Comparison of ENCODE assay signal across 18 cellular contexts in genomic region chr15:82918607-82919230, GRCh38.
"Had no signal": no experiment of that assay in that cellular context is flagged by ENCODE, and none has a peak within 500 bp of the region (broad histone marks: within the 10 kb centered on the region; RNA-seq: fewer than 3 reads in every experiment).

No MANE protein-coding gene starts in this region.

- H3K4me1 Mint-ChIP-seq: activated naive CD8-positive, alpha-beta T cell treated with anti-CD3 and anti-CD28 coated beads, Interleukin-2, amount 10 ng/mL, durations not matched to agents 7 days and 5 days; memory B cell had no signal

- H3K36me3 ChIP-seq: cardiac muscle cell, ovary, right atrium auricular region, SJCRH30, upper lobe of right lung had no signal

- H3K4me1 ChIP-seq: SJCRH30, upper lobe of right lung had no signal

- H3K27ac Mint-ChIP-seq: activated CD4-positive, alpha-beta memory T cell treated with anti-CD3 and anti-CD28 coated beads for 36 hours; activated naive CD8-positive, alpha-beta T cell treated with anti-CD3 and anti-CD28 coated beads, Interleukin-2, amount 10 ng/mL, durations not matched to agents 7 days and 5 days; memory B cell had no signal

- H3K9me3 ChIP-seq: ovary, right atrium auricular region, SJCRH30, upper lobe of right lung had no signal

- DNase-seq: activated CD4-positive, alpha-beta memory T cell treated with anti-CD3 and anti-CD28 coated beads for 36 hours; activated CD4-positive, alpha-beta T cell treated with anti-CD3 and anti-CD28 coated beads for 1 hour; activated gamma-delta T cell treated with Interleukin-2 at 50 U/mL for 16 hours; activated naive CD8-positive, alpha-beta T cell treated with anti-CD3 and anti-CD28 coated beads, Interleukin-2, amount 10 ng/mL, durations not matched to agents 7 days and 5 days; activated T-cell treated with anti-CD3 and anti-CD28 coated beads, Interleukin-2, amount 50 U/mL, for 4 hours; aorta; effector CD4-positive, alpha-beta T cell; head of caudate nucleus; SJCRH30; stimulated activated CD4-positive, alpha-beta T cell treated with anti-CD3 and anti-CD28 coated beads, Interleukin-2, amount 100 ng/mL, for 24 hours; stimulated activated naive CD4-positive, alpha-beta T cell; T-helper 9 cell had no signal

- ATAC-seq: activated T-cell treated with anti-CD3 and anti-CD28 coated beads, Interleukin-2, amount 50 U/mL, for 4 hours had no signal

- H3K4me3 ChIP-seq: cardiac muscle cell, coronary artery, ovary, right atrium auricular region, SJCRH30, upper lobe of right lung had no signal

- H3K36me3 Mint-ChIP-seq: activated CD4-positive, alpha-beta memory T cell treated with anti-CD3 and anti-CD28 coated beads for 36 hours; activated naive CD8-positive, alpha-beta T cell treated with anti-CD3 and anti-CD28 coated beads, Interleukin-2, amount 10 ng/mL, durations not matched to agents 7 days and 5 days; memory B cell had no signal

- H3K9me3 Mint-ChIP-seq: activated CD4-positive, alpha-beta memory T cell treated with anti-CD3 and anti-CD28 coated beads for 36 hours; activated naive CD8-positive, alpha-beta T cell treated with anti-CD3 and anti-CD28 coated beads, Interleukin-2, amount 10 ng/mL, durations not matched to agents 7 days and 5 days; activated T-cell treated with anti-CD3 and anti-CD28 coated beads, Interleukin-2, amount 50 U/mL, for 4 hours; memory B cell had no signal

- H3K27me3 ChIP-seq: cardiac muscle cell, ovary, right atrium auricular region, SJCRH30, upper lobe of right lung had no signal

- H3K4me3 Mint-ChIP-seq: activated CD4-positive, alpha-beta memory T cell treated with anti-CD3 and anti-CD28 coated beads for 36 hours; activated naive CD8-positive, alpha-beta T cell treated with anti-CD3 and anti-CD28 coated beads, Interleukin-2, amount 10 ng/mL, durations not matched to agents 7 days and 5 days; activated T-cell treated with anti-CD3 and anti-CD28 coated beads, Interleukin-2, amount 50 U/mL, for 4 hours; memory B cell had no signal

- H3K27ac ChIP-seq: cardiac muscle cell, coronary artery, right atrium auricular region, SJCRH30, upper lobe of right lung had no signal
